1 cellular context compared by ENCODE assay signal in genomic region chr3:14900881-14901873, GRCh38.
TF ChIP-seq lines count a peak whose summit lies in the region.

No MANE protein-coding gene starts in this region.

TF ChIP-seq in H1, 55 proteins besides CTCF, POLR2A, EP300 and RAD21:
- TF ChIP-seq FOSL1 (IDR thresholded peaks at IDR 0.05; ENCODE audit: insufficient read depth, low read depth, low read length) (no peak), YY1 (IDR thresholded peaks at IDR 0.05; ENCODE audit: low read depth, low read length) (no peak), POU5F1 (IDR thresholded peaks at IDR 0.05; ENCODE audit: low read depth, low read length) (no peak), POLR2AphosphoS5 (IDR thresholded peaks at IDR 0.05; ENCODE audit: low read depth, low read length) (no peak; the same call in 1 of the 2 replicates), SAP30 (IDR thresholded peaks at IDR 0.05; ENCODE audit: insufficient read depth, insufficient replicate concordance, low read length) (no peak), NANOG (IDR thresholded peaks at IDR 0.05; ENCODE audit: insufficient read depth, low read depth, low read length, poor library complexity, severe bottlenecking) (no peak), GABPA (IDR thresholded peaks at IDR 0.05; ENCODE audit: borderline replicate concordance, insufficient read depth, low read length) (no peak), ZNF274 (IDR thresholded peaks at IDR 0.05; ENCODE audit: borderline replicate concordance, extremely low read depth, low read length) (no peak), RXRA (IDR thresholded peaks at IDR 0.05; ENCODE audit: insufficient read depth, low read depth, low read length) (no peak), SUZ12 (IDR thresholded peaks at IDR 0.05; ENCODE audit: low read length) (no peak)
- TF ChIP-seq, protein P1, sequence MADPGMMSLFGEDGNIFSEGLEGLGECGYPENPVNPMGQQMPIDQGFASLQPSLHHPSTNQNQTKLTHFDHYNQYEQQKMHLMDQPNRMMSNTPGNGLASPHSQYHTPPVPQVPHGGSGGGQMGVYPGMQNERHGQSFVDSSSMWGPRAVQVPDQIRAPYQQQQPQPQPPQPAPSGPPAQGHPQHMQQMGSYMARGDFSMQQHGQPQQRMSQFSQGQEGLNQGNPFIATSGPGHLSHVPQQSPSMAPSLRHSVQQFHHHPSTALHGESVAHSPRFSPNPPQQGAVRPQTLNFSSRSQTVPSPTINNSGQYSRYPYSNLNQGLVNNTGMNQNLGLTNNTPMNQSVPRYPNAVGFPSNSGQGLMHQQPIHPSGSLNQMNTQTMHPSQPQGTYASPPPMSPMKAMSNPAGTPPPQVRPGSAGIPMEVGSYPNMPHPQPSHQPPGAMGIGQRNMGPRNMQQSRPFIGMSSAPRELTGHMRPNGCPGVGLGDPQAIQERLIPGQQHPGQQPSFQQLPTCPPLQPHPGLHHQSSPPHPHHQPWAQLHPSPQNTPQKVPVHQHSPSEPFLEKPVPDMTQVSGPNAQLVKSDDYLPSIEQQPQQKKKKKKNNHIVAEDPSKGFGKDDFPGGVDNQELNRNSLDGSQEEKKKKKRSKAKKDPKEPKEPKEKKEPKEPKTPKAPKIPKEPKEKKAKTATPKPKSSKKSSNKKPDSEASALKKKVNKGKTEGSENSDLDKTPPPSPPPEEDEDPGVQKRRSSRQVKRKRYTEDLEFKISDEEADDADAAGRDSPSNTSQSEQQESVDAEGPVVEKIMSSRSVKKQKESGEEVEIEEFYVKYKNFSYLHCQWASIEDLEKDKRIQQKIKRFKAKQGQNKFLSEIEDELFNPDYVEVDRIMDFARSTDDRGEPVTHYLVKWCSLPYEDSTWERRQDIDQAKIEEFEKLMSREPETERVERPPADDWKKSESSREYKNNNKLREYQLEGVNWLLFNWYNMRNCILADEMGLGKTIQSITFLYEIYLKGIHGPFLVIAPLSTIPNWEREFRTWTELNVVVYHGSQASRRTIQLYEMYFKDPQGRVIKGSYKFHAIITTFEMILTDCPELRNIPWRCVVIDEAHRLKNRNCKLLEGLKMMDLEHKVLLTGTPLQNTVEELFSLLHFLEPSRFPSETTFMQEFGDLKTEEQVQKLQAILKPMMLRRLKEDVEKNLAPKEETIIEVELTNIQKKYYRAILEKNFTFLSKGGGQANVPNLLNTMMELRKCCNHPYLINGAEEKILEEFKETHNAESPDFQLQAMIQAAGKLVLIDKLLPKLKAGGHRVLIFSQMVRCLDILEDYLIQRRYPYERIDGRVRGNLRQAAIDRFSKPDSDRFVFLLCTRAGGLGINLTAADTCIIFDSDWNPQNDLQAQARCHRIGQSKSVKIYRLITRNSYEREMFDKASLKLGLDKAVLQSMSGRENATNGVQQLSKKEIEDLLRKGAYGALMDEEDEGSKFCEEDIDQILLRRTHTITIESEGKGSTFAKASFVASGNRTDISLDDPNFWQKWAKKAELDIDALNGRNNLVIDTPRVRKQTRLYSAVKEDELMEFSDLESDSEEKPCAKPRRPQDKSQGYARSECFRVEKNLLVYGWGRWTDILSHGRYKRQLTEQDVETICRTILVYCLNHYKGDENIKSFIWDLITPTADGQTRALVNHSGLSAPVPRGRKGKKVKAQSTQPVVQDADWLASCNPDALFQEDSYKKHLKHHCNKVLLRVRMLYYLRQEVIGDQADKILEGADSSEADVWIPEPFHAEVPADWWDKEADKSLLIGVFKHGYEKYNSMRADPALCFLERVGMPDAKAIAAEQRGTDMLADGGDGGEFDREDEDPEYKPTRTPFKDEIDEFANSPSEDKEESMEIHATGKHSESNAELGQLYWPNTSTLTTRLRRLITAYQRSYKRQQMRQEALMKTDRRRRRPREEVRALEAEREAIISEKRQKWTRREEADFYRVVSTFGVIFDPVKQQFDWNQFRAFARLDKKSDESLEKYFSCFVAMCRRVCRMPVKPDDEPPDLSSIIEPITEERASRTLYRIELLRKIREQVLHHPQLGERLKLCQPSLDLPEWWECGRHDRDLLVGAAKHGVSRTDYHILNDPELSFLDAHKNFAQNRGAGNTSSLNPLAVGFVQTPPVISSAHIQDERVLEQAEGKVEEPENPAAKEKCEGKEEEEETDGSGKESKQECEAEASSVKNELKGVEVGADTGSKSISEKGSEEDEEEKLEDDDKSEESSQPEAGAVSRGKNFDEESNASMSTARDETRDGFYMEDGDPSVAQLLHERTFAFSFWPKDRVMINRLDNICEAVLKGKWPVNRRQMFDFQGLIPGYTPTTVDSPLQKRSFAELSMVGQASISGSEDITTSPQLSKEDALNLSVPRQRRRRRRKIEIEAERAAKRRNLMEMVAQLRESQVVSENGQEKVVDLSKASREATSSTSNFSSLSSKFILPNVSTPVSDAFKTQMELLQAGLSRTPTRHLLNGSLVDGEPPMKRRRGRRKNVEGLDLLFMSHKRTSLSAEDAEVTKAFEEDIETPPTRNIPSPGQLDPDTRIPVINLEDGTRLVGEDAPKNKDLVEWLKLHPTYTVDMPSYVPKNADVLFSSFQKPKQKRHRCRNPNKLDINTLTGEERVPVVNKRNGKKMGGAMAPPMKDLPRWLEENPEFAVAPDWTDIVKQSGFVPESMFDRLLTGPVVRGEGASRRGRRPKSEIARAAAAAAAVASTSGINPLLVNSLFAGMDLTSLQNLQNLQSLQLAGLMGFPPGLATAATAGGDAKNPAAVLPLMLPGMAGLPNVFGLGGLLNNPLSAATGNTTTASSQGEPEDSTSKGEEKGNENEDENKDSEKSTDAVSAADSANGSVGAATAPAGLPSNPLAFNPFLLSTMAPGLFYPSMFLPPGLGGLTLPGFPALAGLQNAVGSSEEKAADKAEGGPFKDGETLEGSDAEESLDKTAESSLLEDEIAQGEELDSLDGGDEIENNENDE (IDR thresholded peaks at IDR 0.05; ENCODE audit: insufficient replicate concordance, low read length), result no peak
- TF ChIP-seq, protein P2, sequence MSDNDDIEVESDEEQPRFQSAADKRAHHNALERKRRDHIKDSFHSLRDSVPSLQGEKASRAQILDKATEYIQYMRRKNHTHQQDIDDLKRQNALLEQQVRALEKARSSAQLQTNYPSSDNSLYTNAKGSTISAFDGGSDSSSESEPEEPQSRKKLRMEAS (IDR thresholded peaks at IDR 0.05), result no peak
TF ChIP-seq in H1: peak in this region for 0.
